Comparison of ENCODE assay signal across 15 cellular contexts in the genomic region with DNA sequence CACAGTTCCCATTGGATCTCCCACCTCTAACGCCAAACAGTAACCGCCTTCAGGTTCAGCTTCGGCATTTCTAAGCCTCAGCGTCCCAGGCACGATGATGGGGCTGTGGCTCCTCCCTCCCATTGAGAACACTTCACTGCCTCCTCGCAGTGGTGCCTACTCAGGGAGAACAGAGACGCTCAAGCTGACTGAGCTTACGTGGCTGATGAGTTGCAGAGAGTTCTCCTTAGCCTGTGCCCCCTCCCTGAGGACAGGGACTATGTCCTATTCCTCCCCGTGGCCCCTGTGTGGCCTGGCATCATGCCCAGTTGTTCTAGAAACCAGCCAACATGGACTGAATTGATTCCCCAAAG.
DNase-seq lines count a peak whose midpoint lies in the region; ATAC-seq lines count a peak whose summit lies in the region.
"Had no signal": no experiment of that assay in that cellular context is flagged by ENCODE, and none has a peak within 500 bp of the region (broad histone marks: within the 10 kb centered on the region; RNA-seq: fewer than 3 reads in every experiment).

No MANE protein-coding gene starts in this region.

- H4K20me1 ChIP-seq in BLaER1, result peaks cover 50% of the 10 kb centered on the region

- H3K36me3 Mint-ChIP-seq in stimulated activated memory B cell treated with anti-CD40 and anti-IgM and Interleukin-4, amounts not matched to agents 10 μg/mL and 1 μg/mL and 100 μg/mL, for 72 hours, result peaks cover 28% of the 10 kb centered on the region
- no peaks in the 10 kb centered on the region for H3K36me3 Mint-ChIP-seq in natural killer cell treated with Interleukin-12 subunit alpha and Interleukin-12 subunit beta and Interleukin-15 and Interleukin-18, amount 100 ng/mL, for 72 hours
- H3K36me3 Mint-ChIP-seq in activated naive CD4-positive, alpha-beta T cell treated with anti-CD3 and anti-CD28 coated beads, Interleukin-2, amount 50 U/mL, for 72 hours, result no peaks in the 10 kb centered on the region

- H3K27ac ChIP-seq in BLaER1, result peak overlapping the region; percentile 81
- peak overlapping the region; percentile 10 for H3K27ac ChIP-seq in KOPT-K1 (ENCODE audit: low read depth, low read length, poor library complexity, severe bottlenecking)
- H3K27ac ChIP-seq: PC-9 had no signal

- no peaks in the 10 kb centered on the region for H3K27me3 Mint-ChIP-seq in stimulated activated memory B cell treated with anti-CD40 and anti-IgM and Interleukin-4, amounts not matched to agents 10 μg/mL and 1 μg/mL and 100 μg/mL, for 72 hours
- H3K27me3 Mint-ChIP-seq in natural killer cell treated with Interleukin-12 subunit alpha and Interleukin-12 subunit beta and Interleukin-15 and Interleukin-18, amount 100 ng/mL, for 72 hours, result no peaks in the 10 kb centered on the region

- H3K4me3 Mint-ChIP-seq in stimulated activated memory B cell treated with anti-CD40 and anti-IgM and Interleukin-4, amounts not matched to agents 10 μg/mL and 1 μg/mL and 100 μg/mL, for 72 hours, result no peak overlapping the region
- H3K4me3 Mint-ChIP-seq in natural killer cell treated with Interleukin-12 subunit alpha and Interleukin-12 subunit beta and Interleukin-15 and Interleukin-18, amount 100 ng/mL, for 72 hours, result no peak overlapping the region

- H3K36me3 ChIP-seq in BLaER1 (no peaks in the 10 kb centered on the region; the same call in 1 of the 2 replicates), KOPT-K1 (ENCODE audit: insufficient read depth, low read length) (peaks cover 9% of the 10 kb centered on the region; the same call in 1 of the 2 replicates)

- peak overlapping the region; percentile 51; the same call in 1 of the 2 replicates for H3K9ac ChIP-seq in BLaER1

- H3K4me3 ChIP-seq in BLaER1, result peak overlapping the region; percentile 41
- H3K4me3 ChIP-seq: PC-9 had no signal

- no peaks in the 10 kb centered on the region for H3K9me3 Mint-ChIP-seq in stimulated activated memory B cell treated with anti-CD40 and anti-IgM and Interleukin-4, amounts not matched to agents 10 μg/mL and 1 μg/mL and 100 μg/mL, for 72 hours
- H3K9me3 Mint-ChIP-seq in natural killer cell treated with Interleukin-12 subunit alpha and Interleukin-12 subunit beta and Interleukin-15 and Interleukin-18, amount 100 ng/mL, for 72 hours, result no peaks in the 10 kb centered on the region
- no peaks in the 10 kb centered on the region for H3K9me3 Mint-ChIP-seq in activated naive CD4-positive, alpha-beta T cell treated with anti-CD3 and anti-CD28 coated beads, Interleukin-2, amount 50 U/mL, for 72 hours

- DNase-seq in glomerular visceral epithelial cell (ENCODE audit: extremely low spot score) (peak; percentile 36), T-helper 9 cell (no peak), GM19240 (ENCODE audit: insufficient read length, low spot score) (no peak)
- DNase-seq in natural killer cell treated with Interleukin-12 subunit alpha and Interleukin-12 subunit beta and Interleukin-15 and Interleukin-18, amount 100 ng/mL, for 72 hours (ENCODE audit: low spot score), result no peak
- no peak for DNase-seq in activated naive CD4-positive, alpha-beta T cell treated with anti-CD3 and anti-CD28 coated beads, Interleukin-2, amount 50 U/mL, for 72 hours (ENCODE audit: low spot score in 2 of 2)
- DNase-seq: AML-193, H7, NCI-H187 treated with DMSO at 0.1 percent for 48 hours, NCI-H2171, NCI-H774, PC-9, SHP77 had no signal

- H3K9me3 ChIP-seq in BLaER1, result no peaks in the 10 kb centered on the region
- H3K9me3 ChIP-seq in KOPT-K1 (ENCODE audit: insufficient read depth, low read length, poor library complexity, severe bottlenecking), result no peaks in the 10 kb centered on the region

- H3K4me1 ChIP-seq in BLaER1, result peaks cover 92% of the 10 kb centered on the region

- ATAC-seq in stimulated activated memory B cell treated with anti-CD40 and anti-IgM and Interleukin-4, amounts not matched to agents 10 μg/mL and 1 μg/mL and 100 μg/mL, for 72 hours, result peak; percentile 34
- no peak for ATAC-seq in natural killer cell treated with Interleukin-12 subunit alpha and Interleukin-12 subunit beta and Interleukin-15 and Interleukin-18, amount 100 ng/mL, for 72 hours
- no peak for ATAC-seq in activated naive CD4-positive, alpha-beta T cell treated with anti-CD3 and anti-CD28 coated beads, Interleukin-2, amount 50 U/mL, for 72 hours

- peaks cover 93% of the 10 kb centered on the region for H3K4me1 Mint-ChIP-seq in stimulated activated memory B cell treated with anti-CD40 and anti-IgM and Interleukin-4, amounts not matched to agents 10 μg/mL and 1 μg/mL and 100 μg/mL, for 72 hours
- peaks cover 17 to 18% of the 10 kb centered on the region in 2 donors for H3K4me1 Mint-ChIP-seq in natural killer cell treated with Interleukin-12 subunit alpha and Interleukin-12 subunit beta and Interleukin-15 and Interleukin-18, amount 100 ng/mL, for 72 hours (ENCODE audit: low read depth in 2 of 2)

- no peaks in the 10 kb centered on the region for H3K27me3 ChIP-seq in BLaER1

- peak overlapping the region; percentile 90 for H3K27ac Mint-ChIP-seq in stimulated activated memory B cell treated with anti-CD40 and anti-IgM and Interleukin-4, amounts not matched to agents 10 μg/mL and 1 μg/mL and 100 μg/mL, for 72 hours
- H3K27ac Mint-ChIP-seq in natural killer cell treated with Interleukin-12 subunit alpha and Interleukin-12 subunit beta and Interleukin-15 and Interleukin-18, amount 100 ng/mL, for 72 hours, result no peak overlapping the region
- H3K27ac Mint-ChIP-seq in activated naive CD4-positive, alpha-beta T cell treated with anti-CD3 and anti-CD28 coated beads, Interleukin-2, amount 50 U/mL, for 72 hours, result no peak overlapping the region

- peak overlapping the region; percentile 87 for H3K4me2 ChIP-seq in BLaER1
- H3K4me2 ChIP-seq: PC-9 had no signal
